Comparison of ENCODE assay signal across 15 cellular contexts in the genomic region with DNA sequence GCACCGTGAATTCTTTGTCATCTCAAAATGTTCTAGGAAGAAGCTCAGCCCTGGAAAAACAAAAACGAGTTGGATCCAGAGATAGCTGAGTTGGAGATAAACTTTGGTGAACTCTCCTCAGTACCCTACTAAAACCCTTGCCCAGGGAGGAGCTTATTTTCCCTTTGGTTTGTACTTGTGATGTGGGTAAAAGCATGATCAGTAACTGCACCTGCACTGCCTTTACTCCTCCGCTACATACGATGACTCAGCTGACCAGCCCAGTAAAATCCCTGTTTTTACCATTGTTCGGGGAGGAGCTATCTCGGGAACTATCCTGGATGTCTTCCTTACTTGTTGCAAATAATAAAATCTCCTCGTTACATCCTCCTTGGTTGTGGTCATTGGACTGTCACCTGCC.
A peak's percentile ranks its signal among the peaks of the same experiment; 100 is the strongest.
DNase-seq lines count a peak whose midpoint lies in the region; ATAC-seq, FAIRE-seq and TF ChIP-seq lines count a peak whose summit lies in the region.
"Had no signal": no experiment of that assay in that cellular context is flagged by ENCODE, and none has a peak within 500 bp of the region (broad histone marks: within the 10 kb centered on the region; RNA-seq: fewer than 3 reads in every experiment).

No MANE protein-coding gene starts in this region.

- H2AFZ ChIP-seq in mammary epithelial cell (ENCODE audit: low read depth, low read length): no peak overlapping the region
- no peak overlapping the region for H2AFZ ChIP-seq in H1 (ENCODE audit: low read length)
- H2AFZ ChIP-seq in parathyroid adenoma: peak overlapping the region; percentile 45

- no peaks in the 10 kb centered on the region for H3K79me1 ChIP-seq in H1 (ENCODE audit: low read depth, low read length)

- no peaks in the 10 kb centered on the region for H3K9me3 ChIP-seq in mammary epithelial cell (replicated peaks; ENCODE audit: insufficient read depth, low read length)
- H3K9me3 ChIP-seq in H1 (ENCODE audit: insufficient read depth in 2 of 2, low read depth in 1 of 2, low read length in 1 of 2): no peaks in the 10 kb centered on the region
- H3K9me3 ChIP-seq in parathyroid adenoma (ENCODE audit: control insufficient read depth, low read length): no peaks in the 10 kb centered on the region
- no peaks in the 10 kb centered on the region for H3K9me3 ChIP-seq in lower lobe of right lung
- H3K9me3 ChIP-seq: BLaER1 treated with 17β-estradiol and CSF1 and Interleukin-3, amounts not matched to agents 10 nM and 100 nM; HAP-1 had no signal

- intact Hi-C loops in mammary epithelial cell (cut with micrococcal nuclease) (no loop called here), lower lobe of right lung (cut with DNase I) (no loop called here)

- H3K14ac ChIP-seq in H1 (ENCODE audit: insufficient read length): no peak overlapping the region

- TF ChIP-seq RAD21 in H1 (IDR thresholded peaks at IDR 0.05 in 1 of 2, conservative IDR thresholded peaks at IDR 0.05 in 1 of 2; ENCODE audit: low read depth in 2 of 2, low read length in 2 of 2): no peak

- 66% methylated on average over 7 of the region's 7 CpGs for WGBS in mammary epithelial cell (ENCODE audit: low coverage, missing lambda C conversion rate)
- WGBS in H1 (ENCODE audit: extremely low coverage in 1 of 2, insufficient coverage in 1 of 2, insufficient read length in 1 of 2, insufficient replicate concordance in 2 of 2, low coverage in 1 of 2, low lambda C conversion rate in 2 of 2, missing lambda C conversion rate in 1 of 2), 2 experiments: 83% methylated on average over 7 of the region's 7 CpGs; no CpG with 5 or more reads in 1 of the 2 experiments

- H3K23me2 ChIP-seq in H1 (ENCODE audit: low read depth, low read length): peaks cover 6% of the 10 kb centered on the region; the same call in 1 of the 2 replicates

- no peak overlapping the region for H3K4ac ChIP-seq in H1 (replicated peaks; ENCODE audit: insufficient read length, low read depth, low read length)

- H2BK15ac ChIP-seq in H1 (ENCODE audit: low read length): no peak overlapping the region

- no TSS peak for BruUV-seq in mammary epithelial cell (replicated peaks; lab: Mats Ljungman, UMichigan)

- no peak for TF ChIP-seq EP300 in H1 (IDR thresholded peaks at IDR 0.05; ENCODE audit: borderline replicate concordance in 1 of 2, low read depth in 2 of 2, low read length in 2 of 2)

- DNase-seq in T47D (ENCODE audit: low read depth in 1 of 2, low spot score in 1 of 2): peak; percentile 17 to 55
- no peak for DNase-seq in mammary epithelial cell
- DNase-seq in OCI-M1 (lab: John Stamatoyannopoulos, UW): peak; percentile 35
- no peak for DNase-seq in H1 (ENCODE audit: low read depth in 1 of 2, low spot score in 2 of 2)
- no peak for DNase-seq in stimulated activated CD4-positive, alpha-beta T cell treated with anti-CD3 and anti-CD28 coated beads, Interleukin-1b, Interleukin-23, amount 100 ng/mL, for 48 hours
- no peak for DNase-seq in lower lobe of right lung
- DNase-seq: Calu3; CD8-positive, alpha-beta T cell; DMS79 treated with DMSO at 0.1 percent for 48 hours had no signal

- H2BK5ac ChIP-seq in H1 (ENCODE audit: low read depth, low read length): peak overlapping the region; percentile 42; the same call in 1 of the 2 replicates

- no peaks in the 10 kb centered on the region for H3K36me3 ChIP-seq in mammary epithelial cell (ENCODE audit: insufficient read depth, low read length)
- no peaks in the 10 kb centered on the region for H3K36me3 ChIP-seq in H1 (ENCODE audit: control insufficient read depth in 2 of 4, insufficient read depth in 4 of 4, low read length in 3 of 4)
- no peaks in the 10 kb centered on the region for H3K36me3 ChIP-seq in parathyroid adenoma (ENCODE audit: control insufficient read depth, insufficient read depth, low read length)
- no peaks in the 10 kb centered on the region for H3K36me3 ChIP-seq in lower lobe of right lung
- H3K36me3 ChIP-seq: BLaER1 treated with 17β-estradiol and CSF1 and Interleukin-3, amounts not matched to agents 10 nM and 100 nM; HAP-1 had no signal

- H2BK120ac ChIP-seq in H1 (replicated peaks; ENCODE audit: low read depth, low read length): no peak overlapping the region

- no peak overlapping the region for H2BK12ac ChIP-seq in H1 (ENCODE audit: low read depth, low read length)

- H3K27ac ChIP-seq in mammary epithelial cell (ENCODE audit: insufficient read depth, low read depth, low read length) (no peak overlapping the region), H1 (ENCODE audit: low read depth, low read length) (no peak overlapping the region), parathyroid adenoma (no peak overlapping the region), lower lobe of right lung (no peak overlapping the region)
- H3K27ac ChIP-seq: BLaER1 treated with 17β-estradiol and CSF1 and Interleukin-3, amounts not matched to agents 10 nM and 100 nM; HL-60 had no signal

- H3K18ac ChIP-seq in H1 (ENCODE audit: extremely low read depth, low read length): 0 out of 2 replicates have a peak overlapping the region, but pooled peaks have one; percentile 14

- H3K4me1 ChIP-seq in mammary epithelial cell (ENCODE audit: insufficient read depth, low read length): no peaks in the 10 kb centered on the region
- H3K4me1 ChIP-seq in H1 (replicated peaks in 1 of 4; ENCODE audit: control insufficient read depth in 3 of 4, insufficient read depth in 4 of 4, low read length in 3 of 4): peaks cover 7 to 14% (median 9%) of the 10 kb centered on the region in 4 experiments
- H3K4me1 ChIP-seq in parathyroid adenoma: peaks cover 15% of the 10 kb centered on the region
- H3K4me1 ChIP-seq in lower lobe of right lung: no peaks in the 10 kb centered on the region
- H3K4me1 ChIP-seq: HAP-1 had no signal

- H3K79me2 ChIP-seq in mammary epithelial cell (ENCODE audit: insufficient read depth, low read length): no peaks in the 10 kb centered on the region
- no peaks in the 10 kb centered on the region for H3K79me2 ChIP-seq in H1 (ENCODE audit: control insufficient read depth in 1 of 2, insufficient read depth in 2 of 2, low read length in 2 of 2)
- H3K79me2 ChIP-seq in parathyroid adenoma: no peaks in the 10 kb centered on the region

- no peak for TF ChIP-seq POLR2A in H1 (IDR thresholded peaks at IDR 0.05; ENCODE audit: control extremely low read depth in 1 of 2, low read depth in 2 of 2, low read length in 2 of 2)

- in situ Hi-C loops in T47D (cut with HindIII; ENCODE audit: low pct_unique_long_range_greater_than_20kb, low sequenced_read_pairs) (no loop called here), mammary epithelial cell (cut with MboI; ENCODE audit: low sequenced_read_pairs in 2 of 2) (no loop called here)

- FAIRE-seq in H1 (lab: Jason Lieb, UNC): no peak
- FAIRE-seq: GM12878 had no signal

- H3K23ac ChIP-seq in H1 (ENCODE audit: insufficient read length): no peak overlapping the region

- no peak overlapping the region for H3K4me2 ChIP-seq in mammary epithelial cell (ENCODE audit: insufficient read depth, low read depth, low read length)
- no peak overlapping the region for H3K4me2 ChIP-seq in H1 (ENCODE audit: insufficient read depth in 1 of 2, low read depth in 2 of 2, low read length in 2 of 2)
- H3K4me2 ChIP-seq in parathyroid adenoma (ENCODE audit: low read length): no peak overlapping the region
- H3K4me2 ChIP-seq: BLaER1 treated with 17β-estradiol and CSF1 and Interleukin-3, amounts not matched to agents 10 nM and 100 nM had no signal

- no peaks in the 10 kb centered on the region for H4K20me1 ChIP-seq in mammary epithelial cell (ENCODE audit: insufficient read depth, low read length)
- H4K20me1 ChIP-seq in H1 (replicated peaks in 1 of 2; ENCODE audit: control insufficient read depth in 1 of 2, insufficient read depth in 2 of 2, low read length in 2 of 2): no peaks in the 10 kb centered on the region
- H4K20me1 ChIP-seq: BLaER1 treated with 17β-estradiol and CSF1 and Interleukin-3, amounts not matched to agents 10 nM and 100 nM had no signal

- H2AK5ac ChIP-seq in H1 (ENCODE audit: low read depth, low read length): no peak overlapping the region; the same call in 1 of the 2 replicates

- peak overlapping the region; percentile 92; the same call in 1 of the 2 replicates for H2BK20ac ChIP-seq in H1 (ENCODE audit: low read length)

- ATAC-seq in HG02642 (IDR thresholded peaks at IDR 0.05; ENCODE audit: poor library complexity, unreplicated experiment): no peak
- ATAC-seq in lower lobe of right lung: no peak
- ATAC-seq: CD8-positive, alpha-beta T cell; GM12878 had no signal

- TF ChIP-seq CTCF in mammary epithelial cell (conservative IDR thresholded peaks at IDR 0.05 in 1 of 2, IDR thresholded peaks at IDR 0.05 in 1 of 2; ENCODE audit: extremely low read depth in 1 of 2, insufficient read depth in 1 of 2, low read depth in 1 of 2, low read length in 2 of 2) (no peak), H1 (IDR thresholded peaks at IDR 0.05; ENCODE audit: control extremely low read depth in 1 of 3, insufficient read depth in 1 of 3, low read depth in 1 of 3, low read length in 3 of 3) (no peak), parathyroid adenoma (IDR thresholded peaks at IDR 0.05) (no peak), lower lobe of right lung (IDR thresholded peaks at IDR 0.05) (no peak)

- H3K27me3 ChIP-seq in mammary epithelial cell (ENCODE audit: insufficient read depth, low read length) (no peaks in the 10 kb centered on the region), H1 (replicated peaks in 1 of 4; ENCODE audit: control insufficient read depth in 3 of 4, extremely low read depth in 1 of 4, insufficient read depth in 3 of 4, low read length in 3 of 4) (peaks cover 11 to 46% (median 39%) of the 10 kb centered on the region in 4 experiments), parathyroid adenoma (ENCODE audit: control insufficient read depth, insufficient read depth, low read length) (no peaks in the 10 kb centered on the region), lower lobe of right lung (ENCODE audit: low read depth) (no peaks in the 10 kb centered on the region)
- H3K27me3 ChIP-seq: BLaER1 treated with 17β-estradiol and CSF1 and Interleukin-3, amounts not matched to agents 10 nM and 100 nM had no signal

- H3K9ac ChIP-seq in mammary epithelial cell (ENCODE audit: insufficient read depth, low read length) (no peak overlapping the region), H1 (replicated peaks in 1 of 4; ENCODE audit: extremely low read depth in 1 of 4, low read depth in 3 of 4, low read length in 3 of 4) (no peak overlapping the region), parathyroid adenoma (no peak overlapping the region)
- H3K9ac ChIP-seq: BLaER1 treated with 17β-estradiol and CSF1 and Interleukin-3, amounts not matched to agents 10 nM and 100 nM had no signal

- no peak overlapping the region for H4K91ac ChIP-seq in H1 (replicated peaks; ENCODE audit: insufficient read length, low read length)

- POLR2A ChIA-PET in H1 (lab: Charles Lee; ENCODE audit: partially characterized antibody): interaction anchor here (1.1 kb wide), 1 partner anchor 10 kb away, joined by 3 read pairs; no protein-coding TSS in a partner anchor

- no peak overlapping the region for H3K56ac ChIP-seq in H1 (replicated peaks; ENCODE audit: insufficient read length, low read depth, low read length)

- CTCF ChIA-PET in mammary epithelial cell (lab: Charles Lee; ENCODE audit: low non-redundant PET): interaction anchor here (0.6 kb wide), 1 partner anchor 1425 kb away, joined by 9 read pairs; no protein-coding TSS in a partner anchor
- CTCF ChIA-PET in H1 (lab: Charles Lee; ENCODE audit: partially characterized antibody): interaction anchor here (0.6 to 6.2 kb wide), 14 partner anchors 8 to 1253 kb away, joined by 3 to 38 read pairs (median 4); no protein-coding TSS in a partner anchor

- H4K5ac ChIP-seq in H1 (ENCODE audit: insufficient read length, low read depth, low read length): no peak overlapping the region

- H3K4me3 ChIP-seq in mammary epithelial cell (replicated peaks in 1 of 3; ENCODE audit: insufficient read depth in 1 of 3, low read depth in 2 of 3, low read length in 3 of 3) (no peak overlapping the region), H1 (ENCODE audit: extremely low read depth in 1 of 4, insufficient read depth in 2 of 4, low read depth in 3 of 4, low read length in 4 of 4) (no peak overlapping the region), parathyroid adenoma (ENCODE audit: low read depth, low read length) (no peak overlapping the region), lower lobe of right lung (no peak overlapping the region)
- H3K4me3 ChIP-seq: BLaER1 treated with 17β-estradiol and CSF1 and Interleukin-3, amounts not matched to agents 10 nM and 100 nM; GM12878; HAP-1 had no signal

- dilution Hi-C loops in mammary epithelial cell (cut with HindIII; ENCODE audit: low sequenced_read_pairs): no loop called here

- H4K8ac ChIP-seq in H1 (ENCODE audit: extremely low read depth, insufficient read depth, low read length): no peak overlapping the region

Comparison
In these comparisons a context has a peak if more than half of its experiments do, and no peak if none do; other contexts are left out.
1. DNase-seq: peak in T47D (2 of 2) and OCI-M1 (single experiment); none in mammary epithelial cell (single experiment), H1 (0 of 2), stimulated activated CD4-positive, alpha-beta T cell treated with anti-CD3 and anti-CD28 coated beads, Interleukin-1b, Interleukin-23, amount 100 ng/mL, for 48 hours (single experiment) and lower lobe of right lung (single experiment).